Comparison of ENCODE assay signal across 11 cellular contexts in the genomic region with DNA sequence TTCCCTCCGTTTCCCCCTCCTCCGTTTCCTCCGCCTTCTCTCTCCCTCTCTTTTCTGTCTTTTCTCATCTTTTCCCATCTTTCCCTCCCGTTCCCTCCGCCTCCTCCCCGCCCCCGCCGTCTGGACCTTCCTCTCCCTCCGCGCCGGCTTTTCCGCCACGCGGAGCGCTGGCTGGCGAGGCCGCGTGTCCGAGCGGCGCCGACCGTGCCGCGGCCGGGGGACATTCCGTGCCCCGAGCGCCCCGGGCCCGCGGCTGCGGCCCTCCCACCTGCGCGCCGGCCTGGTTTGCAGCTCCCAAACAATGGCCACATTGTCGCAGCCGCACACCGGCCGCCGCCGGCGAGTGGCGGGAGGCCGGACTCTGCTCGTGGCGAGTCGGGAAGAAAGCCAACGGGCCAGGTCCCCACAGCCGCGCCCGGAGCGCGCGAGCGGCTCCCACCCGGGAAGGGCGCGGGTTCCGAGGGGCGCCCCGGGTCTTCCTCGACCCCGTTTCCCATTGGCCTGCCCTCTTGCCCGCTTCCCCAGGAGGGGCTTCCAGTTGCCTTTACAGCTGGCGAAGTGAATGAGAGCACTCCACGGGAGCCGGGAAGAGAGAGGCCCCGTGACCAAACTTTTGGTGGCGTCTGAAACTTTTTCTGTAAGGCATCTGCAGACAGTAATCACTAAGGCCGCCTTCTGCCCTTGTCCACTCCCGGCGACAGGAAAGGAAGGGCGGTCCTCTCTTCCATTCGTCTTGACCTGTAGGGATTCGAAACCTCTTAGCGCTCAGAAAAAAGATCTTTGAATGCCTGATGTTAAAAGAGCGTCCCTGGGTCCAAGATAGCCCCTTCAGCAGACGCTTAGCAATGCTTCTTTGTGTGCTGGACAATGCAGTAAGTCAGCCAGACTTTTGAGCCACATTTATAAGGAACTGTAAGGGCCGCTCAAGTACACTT. TPM values are rescaled to one million over a fixed set of nuclear protein-coding genes. Genes with fewer than 3 reads are reported as not detected.
DNase-seq lines count a peak whose midpoint lies in the region; ATAC-seq and TF ChIP-seq lines count a peak whose summit lies in the region.
"Had no signal": no experiment of that assay in that cellular context is flagged by ENCODE, and none has a peak within 500 bp of the region (broad histone marks: within the 10 kb centered on the region; RNA-seq: fewer than 3 reads in every experiment).

No MANE protein-coding gene starts in this region.

- peaks cover 12 to 52% (median 47%) of the 10 kb centered on the region in 4 donors for H3K4me1 ChIP-seq in esophagus muscularis mucosa
- H3K4me1 ChIP-seq in aorta (ENCODE audit: control insufficient read depth in 1 of 2, insufficient read depth in 2 of 2, low read length in 2 of 2), result no peaks in the 10 kb centered on the region

- H3K9me3 Mint-ChIP-seq in nephron, result no peaks in the 10 kb centered on the region
- H3K9me3 Mint-ChIP-seq: central memory CD8-positive, alpha-beta T cell had no signal

- no peak for TF ChIP-seq POLR2A in esophagus muscularis mucosa (IDR thresholded peaks at IDR 0.05; ENCODE audit: low read depth)

- no peaks in the 10 kb centered on the region for H3K9me3 ChIP-seq in esophagus muscularis mucosa
- H3K9me3 ChIP-seq in aorta (ENCODE audit: control insufficient read depth, low read length), result no peaks in the 10 kb centered on the region
- H3K9me3 ChIP-seq: BLaER1 treated with 17β-estradiol and CSF1 and Interleukin-3, amounts not matched to agents 10 nM and 100 nM; mucosa of descending colon had no signal

- H3K27ac ChIP-seq in esophagus muscularis mucosa (replicated peaks in 1 of 4), result peak overlapping the region in 1 of 4 donors; percentile 49
- H3K27ac ChIP-seq in aorta (ENCODE audit: low read depth in 1 of 2, low read length in 2 of 2), result no peak overlapping the region
- H3K27ac ChIP-seq: BLaER1 treated with 17β-estradiol and CSF1 and Interleukin-3, amounts not matched to agents 10 nM and 100 nM had no signal

- H3K36me3 Mint-ChIP-seq in nephron (ENCODE audit: low read depth), result no peaks in the 10 kb centered on the region

- peaks cover 18% of the 10 kb centered on the region for H3K27me3 Mint-ChIP-seq in nephron (ENCODE audit: low read depth)

- H3K4me3 ChIP-seq in esophagus muscularis mucosa (peak overlapping the region; percentile 53 to 62 (median 56)), aorta (ENCODE audit: low read length in 2 of 2) (peak overlapping the region; percentile 1 to 54)
- H3K4me3 ChIP-seq: BLaER1 treated with 17β-estradiol and CSF1 and Interleukin-3, amounts not matched to agents 10 nM and 100 nM; mucosa of descending colon had no signal

- ATAC-seq in aorta (ENCODE audit: low FRiP score), result no peak
- no peak for ATAC-seq in GM21786 (IDR thresholded peaks at IDR 0.05; ENCODE audit: unreplicated experiment)
- ATAC-seq: mucosa of descending colon had no signal

- peak overlapping the region; percentile 92 to 97 (median 97) for H3K27ac Mint-ChIP-seq in nephron

- 16% methylated on average over 42 of the region's 80 CpGs for WGBS in esophagus muscularis mucosa
- WGBS in aorta, 2 donors, result 15 to 19% methylated on average over 66 to 80 of the region's 80 CpGs

- intact Hi-C loops in esophagus muscularis mucosa (cut with DNase I) (loop anchor here (10.0 kb wide), 1 partner anchor 63 kb away; no protein-coding TSS in a partner anchor), aorta (cut with DNase I) (no loop called here)

- peak overlapping the region; percentile 87 to 88 (median 88) for H3K4me3 Mint-ChIP-seq in nephron
- H3K4me3 Mint-ChIP-seq: central memory CD8-positive, alpha-beta T cell had no signal

- peaks cover 75% of the 10 kb centered on the region for H3K4me1 Mint-ChIP-seq in nephron
- H3K4me1 Mint-ChIP-seq: central memory CD8-positive, alpha-beta T cell had no signal

- TF ChIP-seq EP300 in esophagus muscularis mucosa (IDR thresholded peaks at IDR 0.05), result no peak

- DNase-seq in activated CD8-positive, alpha-beta memory T cell treated with anti-CD3 and anti-CD28 coated beads for 24 hours, result peak; percentile 30
- no peak for DNase-seq in activated CD8-positive, alpha-beta memory T cell treated with anti-CD3 and anti-CD28 coated beads, Interleukin-2, amount 50 U/mL, for 4 hours
- DNase-seq in esophagus muscularis mucosa (ENCODE audit: extremely low spot score), result peak; percentile 86
- DNase-seq in aorta, result peak in 1 of 2 donors; percentile 84
- DNase-seq in NCI-H1092 treated with DMSO at 0.1 percent for 48 hours (lab: John Stamatoyannopoulos, UW), result no peak
- DNase-seq in HT-29 (ENCODE audit: low spot score), result no peak
- DNase-seq: mucosa of descending colon had no signal

- no peaks in the 10 kb centered on the region for H3K36me3 ChIP-seq in esophagus muscularis mucosa
- no peaks in the 10 kb centered on the region for H3K36me3 ChIP-seq in aorta (ENCODE audit: control insufficient read depth in 1 of 2, insufficient read depth in 2 of 2, low read length in 1 of 2)
- H3K36me3 ChIP-seq: BLaER1 treated with 17β-estradiol and CSF1 and Interleukin-3, amounts not matched to agents 10 nM and 100 nM had no signal

- TF ChIP-seq CTCF in esophagus muscularis mucosa (IDR thresholded peaks at IDR 0.05), result no peak
- TF ChIP-seq CTCF in nephron (IDR thresholded peaks at IDR 0.05; ENCODE audit: unreplicated experiment in 3 of 3), result no peak

- H3K27me3 ChIP-seq in esophagus muscularis mucosa (peaks cover 0 to 30% (median 0%) of the 10 kb centered on the region in 4 donors), aorta (ENCODE audit: control insufficient read depth in 1 of 2, insufficient read depth in 2 of 2, low read length in 1 of 2) (no peaks in the 10 kb centered on the region)

RNA-seq across cellular contexts. Expression of a gene that starts 6.1 kb away (rescaled TPM):
- total RNA-seq in esophagus muscularis mucosa (10 to 100 TPM in 2 of 4 donors, 1 to 10 TPM in 2; 7.1 to 25.3 (median 11.8) TPM), aorta (10 to 100 TPM in 1 of 2 donors, 1 to 10 TPM in 1; 9.0 to 18.5 TPM)
- 1 to 10 TPM in 1 of 2 donors, under 1 TPM in 1; 0.88 to 1.9 TPM for polyA plus RNA-seq in aorta
- total RNA-seq in HT-29 (2014; rRNA removed; shearing (Covaris generic)), result 0.31 and 8.7 TPM in 2 replicates

Comparison
In these comparisons a context has a peak if more than half of its experiments do, and no peak if none do; other contexts are left out.
1. DNase-seq: peak in activated CD8-positive, alpha-beta memory T cell treated with anti-CD3 and anti-CD28 coated beads for 24 hours (single experiment) and esophagus muscularis mucosa (single experiment); none in activated CD8-positive, alpha-beta memory T cell treated with anti-CD3 and anti-CD28 coated beads, Interleukin-2, amount 50 U/mL, for 4 hours (single experiment), NCI-H1092 treated with DMSO at 0.1 percent for 48 hours (single experiment) and HT-29 (single experiment).